12 cellular contexts compared by ENCODE assay signal in the genomic region with DNA sequence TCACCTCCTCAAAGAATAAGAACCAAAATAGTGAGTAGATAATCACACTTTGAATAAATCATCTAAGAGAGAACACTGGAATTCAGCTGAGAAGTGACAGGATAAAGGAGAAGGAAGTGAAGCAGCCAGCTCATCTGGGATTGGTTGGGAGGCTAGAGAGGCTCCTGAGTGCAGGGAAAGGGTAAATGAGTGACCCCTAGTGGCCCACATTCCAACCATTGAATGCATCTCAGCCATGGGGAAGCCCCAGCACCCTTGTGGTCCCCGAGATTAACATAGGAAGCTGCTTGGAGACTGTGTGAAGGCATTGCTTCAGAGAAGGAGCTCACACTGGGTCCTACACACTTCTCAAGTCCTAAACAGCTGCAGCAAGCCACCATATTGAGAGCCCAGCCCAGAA.
DNase-seq lines count a peak whose midpoint lies in the region; ATAC-seq and TF ChIP-seq lines count a peak whose summit lies in the region.
"Had no signal": no experiment of that assay in that cellular context is flagged by ENCODE, and none has a peak within 500 bp of the region (broad histone marks: within the 10 kb centered on the region; RNA-seq: fewer than 3 reads in every experiment).

No MANE protein-coding gene starts in this region.

- peak; percentile 76 for ATAC-seq in GM21723 (IDR thresholded peaks at IDR 0.05; ENCODE audit: unreplicated experiment)
- ATAC-seq in HG03439 (IDR thresholded peaks at IDR 0.05; ENCODE audit: unreplicated experiment): peak; percentile 63
- ATAC-seq: activated CD8-positive, alpha-beta memory T cell treated with anti-CD3 and anti-CD28 coated beads, Interleukin-2, amount 10 ng/mL, durations not matched to agents 7 days and 5 days had no signal

- H3K27me3 ChIP-seq in uterus: no peaks in the 10 kb centered on the region
- no peaks in the 10 kb centered on the region for H3K27me3 ChIP-seq in effector memory CD4-positive, alpha-beta T cell (replicated peaks; ENCODE audit: control insufficient read depth, insufficient read depth, low read length, poor library complexity, severe bottlenecking)

- no peaks in the 10 kb centered on the region for H3K36me3 ChIP-seq in uterus
- H3K36me3 ChIP-seq in effector memory CD4-positive, alpha-beta T cell (ENCODE audit: control insufficient read depth, insufficient read depth, low read length): no peaks in the 10 kb centered on the region

- DNase-seq in NCI-H82 (lab: John Stamatoyannopoulos, UW) (peak; percentile 6), NCI-H82 treated with DMSO at 0.1 percent for 48 hours (lab: John Stamatoyannopoulos, UW; ENCODE audit: unreplicated experiment) (no peak), iPS-NIHi11 (ENCODE audit: low spot score) (peak; percentile 20), uterus (no peak)
- DNase-seq in activated CD8-positive, alpha-beta memory T cell treated with anti-CD3 and anti-CD28 coated beads, Interleukin-2, amount 50 U/mL, for 4 hours: no peak
- no peak for DNase-seq in effector memory CD4-positive, alpha-beta T cell
- DNase-seq: activated CD8-positive, alpha-beta memory T cell treated with anti-CD3 and anti-CD28 coated beads, Interleukin-2, amount 10 ng/mL, durations not matched to agents 7 days and 5 days; anterior cingulate cortex; NCI-H524 treated with DMSO at 0.1 percent for 48 hours had no signal

- no peak for TF ChIP-seq CTCF in uterus (IDR thresholded peaks at IDR 0.05)

- H3K27ac ChIP-seq in uterus: no peak overlapping the region
- no peak overlapping the region for H3K27ac ChIP-seq in effector memory CD4-positive, alpha-beta T cell (ENCODE audit: insufficient read depth, low read length, poor library complexity, severe bottlenecking)
- H3K27ac ChIP-seq: KMS-11 had no signal

- H3K4me1 ChIP-seq in uterus: no peaks in the 10 kb centered on the region
- no peaks in the 10 kb centered on the region for H3K4me1 ChIP-seq in effector memory CD4-positive, alpha-beta T cell (ENCODE audit: control insufficient read depth, insufficient read depth, low read length, poor library complexity, severe bottlenecking)

- intact Hi-C loops in uterus (cut with DNase I; ENCODE audit: low total_unique reads): no loop called here

- H3K4me3 ChIP-seq in uterus: no peak overlapping the region
- no peak overlapping the region for H3K4me3 ChIP-seq in effector memory CD4-positive, alpha-beta T cell (ENCODE audit: insufficient read depth, low read depth, low read length, poor library complexity, severe bottlenecking)

- TF ChIP-seq POLR2A in uterus (IDR thresholded peaks at IDR 0.05): no peak

- no peaks in the 10 kb centered on the region for H3K9me3 ChIP-seq in uterus
- H3K9me3 ChIP-seq in effector memory CD4-positive, alpha-beta T cell (ENCODE audit: control insufficient read depth, low read length): peaks cover 7% of the 10 kb centered on the region

Comparison
In these comparisons a context has a peak if more than half of its experiments do, and no peak if none do; other contexts are left out.
1. DNase-seq: peak in NCI-H82 (single experiment) and iPS-NIHi11 (single experiment); none in NCI-H82 treated with DMSO at 0.1 percent for 48 hours (single experiment), activated CD8-positive, alpha-beta memory T cell treated with anti-CD3 and anti-CD28 coated beads, Interleukin-2, amount 50 U/mL, for 4 hours (single experiment), uterus (0 of 2) and effector memory CD4-positive, alpha-beta T cell (0 of 3).